Comparison of ENCODE assay signal across 27 cellular contexts in the genomic region with DNA sequence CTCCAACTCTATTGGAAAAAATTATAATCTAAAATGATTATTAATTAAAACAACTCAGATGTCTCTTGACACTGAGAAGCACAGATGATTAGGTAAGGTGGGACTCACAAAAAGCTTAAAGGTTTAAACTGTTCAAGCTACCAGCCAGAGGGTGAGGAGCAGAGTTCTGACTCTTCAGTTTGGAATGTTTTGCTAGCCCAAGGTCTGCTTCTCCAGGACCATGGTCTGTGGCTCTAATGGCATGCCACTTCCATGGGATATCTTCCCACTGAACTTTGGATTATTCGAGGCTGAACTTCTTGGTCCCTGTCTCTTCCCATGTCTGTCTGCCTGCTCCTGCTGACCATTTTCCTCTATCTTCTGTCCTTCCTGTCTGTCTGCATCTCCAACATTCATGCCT. TPM values are rescaled to one million over a fixed set of nuclear protein-coding genes. Genes with fewer than 3 reads are reported as not detected.
"Had no signal": no experiment of that assay in that cellular context is flagged by ENCODE, and none has a peak within 500 bp of the region (broad histone marks: within the 10 kb centered on the region; RNA-seq: fewer than 3 reads in every experiment).

No MANE protein-coding gene starts in this region.

- H3K4me1 ChIP-seq: adrenal gland, SJCRH30 had no signal

- H3K27ac ChIP-seq: adrenal gland, KMS-11, SJCRH30, SK-N-MC had no signal

- H3K9me3 Mint-ChIP-seq: activated CD4-positive, alpha-beta T cell treated with anti-CD3 and anti-CD28 coated beads, Interleukin-2, amount 10 ng/mL, durations not matched to agents 24 days and 14 days; activated CD8-positive, alpha-beta T cell treated with anti-CD3 and anti-CD28 coated beads for 36 hours; activated naive CD4-positive, alpha-beta T cell treated with anti-CD3 and anti-CD28 coated beads for 36 hours; activated T-helper 1 cell treated with anti-CD3 and anti-CD28 coated beads, Interleukin-12 subunit alpha, Interleukin-12 subunit beta, Interleukin-2, Interleukin-4 antibody, amounts not matched to agents 30 ng/mL and 10 ng/mL and 1 ng/mL, durations not matched to agents 14 hours and 24 hours and 36 hours had no signal

- H3K36me3 Mint-ChIP-seq: activated naive CD4-positive, alpha-beta T cell treated with anti-CD3 and anti-CD28 coated beads, Interleukin-2, amount 50 U/mL, for 72 hours; brain had no signal

- DNase-seq: activated CD4-positive, alpha-beta T cell treated with anti-CD3 and anti-CD28 coated beads, Interleukin-2, amount 10 ng/mL, durations not matched to agents 24 days and 14 days; activated CD4-positive, alpha-beta T cell treated with anti-CD3 and anti-CD28 coated beads, Interleukin-2, amount 50 U/mL, for 4 hours; activated CD8-positive, alpha-beta T cell treated with anti-CD3 and anti-CD28 coated beads for 36 hours; activated gamma-delta T cell treated with Interleukin-2 at 50 U/mL for 16 hours; activated naive CD4-positive, alpha-beta T cell treated with anti-CD3 and anti-CD28 coated beads for 36 hours; activated T-cell treated with anti-CD3 and anti-CD28 coated beads, Interleukin-2, amount 50 U/mL, for 1 hour; adrenal gland; caudate nucleus; cerebellar nuclear complex; NCI-H1105; NCI-H1417 treated with DMSO at 0.1 percent for 48 hours; NCI-H187 treated with DMSO at 0.1 percent for 48 hours; NCI-H510A treated with DMSO at 0.1 percent for 48 hours; NCI-H526 treated with DMSO at 0.1 percent for 48 hours; NCI-H774; OCI-M1; SHP77; SJCRH30 had no signal

- H3K9me3 ChIP-seq: adrenal gland, SJCRH30 had no signal

- H3K4me3 ChIP-seq: adrenal gland, SJCRH30, SK-N-MC had no signal

- H3K27me3 ChIP-seq: adrenal gland, SJCRH30 had no signal

- H3K27ac Mint-ChIP-seq: activated CD4-positive, alpha-beta T cell treated with anti-CD3 and anti-CD28 coated beads, Interleukin-2, amount 10 ng/mL, durations not matched to agents 24 days and 14 days; activated CD8-positive, alpha-beta T cell treated with anti-CD3 and anti-CD28 coated beads for 36 hours; activated naive CD4-positive, alpha-beta T cell treated with anti-CD3 and anti-CD28 coated beads for 36 hours; activated naive CD4-positive, alpha-beta T cell treated with anti-CD3 and anti-CD28 coated beads, Interleukin-2, amount 50 U/mL, for 72 hours; activated T-helper 1 cell treated with anti-CD3 and anti-CD28 coated beads, Interleukin-12 subunit alpha, Interleukin-12 subunit beta, Interleukin-2, Interleukin-4 antibody, amounts not matched to agents 30 ng/mL and 10 ng/mL and 1 ng/mL, durations not matched to agents 14 hours and 24 hours and 36 hours had no signal

- ATAC-seq: activated CD8-positive, alpha-beta T cell treated with anti-CD3 and anti-CD28 coated beads for 36 hours; activated naive CD4-positive, alpha-beta T cell treated with anti-CD3 and anti-CD28 coated beads, Interleukin-2, amount 50 U/mL, for 72 hours had no signal

- H3K27me3 Mint-ChIP-seq: activated CD4-positive, alpha-beta T cell treated with anti-CD3 and anti-CD28 coated beads, Interleukin-2, amount 10 ng/mL, durations not matched to agents 24 days and 14 days had no signal

- H3K4me1 Mint-ChIP-seq: activated CD4-positive, alpha-beta T cell treated with anti-CD3 and anti-CD28 coated beads, Interleukin-2, amount 10 ng/mL, durations not matched to agents 24 days and 14 days had no signal

- H3K4me3 Mint-ChIP-seq: activated CD4-positive, alpha-beta T cell treated with anti-CD3 and anti-CD28 coated beads, Interleukin-2, amount 10 ng/mL, durations not matched to agents 24 days and 14 days; activated CD8-positive, alpha-beta T cell treated with anti-CD3 and anti-CD28 coated beads for 36 hours; activated naive CD4-positive, alpha-beta T cell treated with anti-CD3 and anti-CD28 coated beads for 36 hours; activated T-helper 1 cell treated with anti-CD3 and anti-CD28 coated beads, Interleukin-12 subunit alpha, Interleukin-12 subunit beta, Interleukin-2, Interleukin-4 antibody, amounts not matched to agents 30 ng/mL and 10 ng/mL and 1 ng/mL, durations not matched to agents 14 hours and 24 hours and 36 hours; brain had no signal

- H3K36me3 ChIP-seq: adrenal gland, SJCRH30 had no signal

RNA-seq across cellular contexts. Expression of gene CACNA2D3, which starts 49.2 kb away (rescaled TPM):
- total RNA-seq: activated CD4-positive, alpha-beta T cell treated with anti-CD3 and anti-CD28 coated beads, Interleukin-2, amount 10 ng/mL, durations not matched to agents 24 days and 14 days; activated CD8-positive, alpha-beta memory T cell treated with anti-CD3 and anti-CD28 coated beads for 36 hours; activated CD8-positive, alpha-beta T cell treated with anti-CD3 and anti-CD28 coated beads for 36 hours; activated naive CD4-positive, alpha-beta T cell treated with anti-CD3 and anti-CD28 coated beads for 36 hours; activated naive CD4-positive, alpha-beta T cell treated with anti-CD3 and anti-CD28 coated beads, Interleukin-2, amount 50 U/mL, for 72 hours; activated T-helper 1 cell treated with anti-CD3 and anti-CD28 coated beads, Interleukin-12 subunit alpha, Interleukin-12 subunit beta, Interleukin-2, Interleukin-4 antibody, amounts not matched to agents 30 ng/mL and 10 ng/mL and 1 ng/mL, durations not matched to agents 14 hours and 24 hours and 36 hours; bronchial epithelial cell; T-helper 1 cell treated with Interleukin-12 subunit alpha and Interleukin-12 subunit beta and Interleukin-4 antibody, amounts not matched to agents 30 ng/mL and 1 ng/mL, for 36 hours; T-helper 2 cell treated with Interferon-gamma antibody and Interleukin-4, amounts not matched to agents 100 ng/mL and 5 ng/mL, for 36 hours had no signal
